In genomic region chr16:66277311-66278070, GRCh38 we compare ENCODE assay signal across 37 cellular contexts.
A peak's percentile ranks its signal among the peaks of the same experiment; 100 is the strongest.
DNase-seq lines count a peak whose midpoint lies in the region; ATAC-seq, FAIRE-seq and TF ChIP-seq lines count a peak whose summit lies in the region.
"Had no signal": no experiment of that assay in that cellular context is flagged by ENCODE, and none has a peak within 500 bp of the region (broad histone marks: within the 10 kb centered on the region; RNA-seq: fewer than 3 reads in every experiment).

No MANE protein-coding gene starts in this region.

- WGBS in stomach, 5 donors = 71 to 81% (median 76%) methylated on average over 6 of the region's 6 CpGs

- peak overlapping the region; percentile 76 for H3K27ac Mint-ChIP-seq in Calu3 (ENCODE audit: unreplicated experiment)
- H3K27ac Mint-ChIP-seq in activated naive CD4-positive, alpha-beta T cell treated with anti-CD3 and anti-CD28 coated beads for 36 hours = no peak overlapping the region
- H3K27ac Mint-ChIP-seq: B cell; CD4-positive, alpha-beta memory T cell; natural killer cell; stimulated activated effector memory CD8-positive, alpha-beta T cell treated with anti-CD3 and anti-CD28 coated beads, Interleukin-12 subunit alpha, Interleukin-12 subunit beta, amount 100 ng/mL, for 72 hours had no signal

- TF ChIP-seq CTCF in Calu3 (IDR thresholded peaks at IDR 0.05; ENCODE audit: unreplicated experiment) (no peak), RWPE2 (IDR thresholded peaks at IDR 0.05; ENCODE audit: poor library complexity, severe bottlenecking) (no peak), stomach (IDR thresholded peaks at IDR 0.05) (no peak)

- no peaks in the 10 kb centered on the region for H3K9me3 ChIP-seq in RWPE2 (ENCODE audit: severe bottlenecking)
- H3K9me3 ChIP-seq in stomach = no peaks in the 10 kb centered on the region
- H3K9me3 ChIP-seq: mucosa of descending colon had no signal

- peak overlapping the region; percentile 87 for H3K27ac ChIP-seq in RWPE2 (ENCODE audit: poor library complexity, severe bottlenecking)
- H3K27ac ChIP-seq in stomach = no peak overlapping the region
- H3K27ac ChIP-seq: brain microvascular endothelial cell, uterus, WERI-Rb-1 had no signal

- FAIRE-seq in urothelium cell line (lab: Jason Lieb, UNC) = no peak
- FAIRE-seq: frontal cortex, GM18507, GM19239, K562 had no signal

- H3K4me1 ChIP-seq in RWPE2 (ENCODE audit: insufficient read depth, poor library complexity, severe bottlenecking) (peaks cover 17% of the 10 kb centered on the region), stomach (peaks cover 0 to 14% (median 1%) of the 10 kb centered on the region in 4 donors)
- H3K4me1 ChIP-seq: uterus had no signal

- intact Hi-C loops in Calu3 (cut with micrococcal nuclease; ENCODE audit: unreplicated experiment) (loop anchor here (10.0 kb wide), 1 partner anchor 1163 kb away; no protein-coding TSS in a partner anchor), posterior vena cava (cut with DNase I) (loop anchor here in 1 of 2 donors (5.0 kb wide), 1 partner anchor 1240 kb away; no protein-coding TSS in a partner anchor), stomach (cut with DNase I; ENCODE audit: low total_unique reads) (no loop called here)
- intact Hi-C loops in activated naive CD4-positive, alpha-beta T cell treated with anti-CD3 and anti-CD28 coated beads for 36 hours (cut with micrococcal nuclease) = no loop called here

- H3K27me3 ChIP-seq in RWPE2 (ENCODE audit: insufficient read depth, poor library complexity, severe bottlenecking) = no peaks in the 10 kb centered on the region
- no peaks in the 10 kb centered on the region for H3K27me3 ChIP-seq in stomach
- H3K27me3 ChIP-seq: brain microvascular endothelial cell, uterus had no signal

- no peak for DNase-seq in Calu3
- DNase-seq in RWPE2 (ENCODE audit: low spot score) = no peak
- DNase-seq in posterior vena cava (ENCODE audit: low spot score) = peak; percentile 36
- DNase-seq in stimulated activated CD8-positive, alpha-beta memory T cell treated with anti-CD3 and anti-CD28 coated beads, Interleukin-4, amount 100 ng/mL, for 48 hours = no peak
- DNase-seq in activated naive CD4-positive, alpha-beta T cell treated with anti-CD3 and anti-CD28 coated beads for 36 hours = no peak
- no peak for DNase-seq in stomach
- no peak for DNase-seq in urothelium cell line (ENCODE audit: low spot score)
- DNase-seq: activated CD4-positive, alpha-beta T cell treated with anti-CD3 and anti-CD28 coated beads for 4 hours; activated naive CD4-positive, alpha-beta T cell treated with anti-CD3 and anti-CD28 coated beads, Interleukin-2, amount 50 U/mL, for 16 hours; amygdala; brain microvascular endothelial cell; CD4-positive, alpha-beta memory T cell; DMS 273 treated with DMSO at 0.1 percent for 48 hours; effector CD4-positive, alpha-beta T cell; EL; GOT3; natural killer cell; NCI-H1092 treated with DMSO at 0.1 percent for 48 hours; NCI-H1694 treated with DMSO at 0.1 percent for 48 hours; NCI-H446; NCI-H774; occipital lobe; stimulated activated CD4-positive, alpha-beta T cell treated with anti-CD3 and anti-CD28 coated beads, Interleukin-15, amount 100 ng/mL, for 24 hours; stimulated activated CD4-positive, alpha-beta T cell treated with anti-CD3 and anti-CD28 coated beads, Interleukin-4, amount 100 ng/mL, for 4 hours; substantia nigra; T1000; uterus; WERI-Rb-1 had no signal

- CTCF ChIA-PET in Calu3 (lab: Charles Lee) = interaction anchor here (0.5 to 2.7 kb wide), 5 partner anchors 35 to 375 kb away, joined by 3 to 26 read pairs (median 7); no protein-coding TSS in a partner anchor
- CTCF ChIA-PET in activated naive CD4-positive, alpha-beta T cell treated with anti-CD3 and anti-CD28 coated beads for 36 hours (lab: Charles Lee) = interaction anchor here (0.6 to 4.3 kb wide), 2 partner anchors 37 to 42 kb away, joined by 3 to 13 read pairs; no protein-coding TSS in a partner anchor

- H3K4me3 ChIP-seq in RWPE2 (ENCODE audit: severe bottlenecking) = no peak overlapping the region
- H3K4me3 ChIP-seq in stomach = no peak overlapping the region
- H3K4me3 ChIP-seq: K562, lung, mucosa of descending colon, uterus had no signal

- TF ChIP-seq POLR2A in stomach (IDR thresholded peaks at IDR 0.05) = no peak

- no TSS peak for BruUV-seq in Calu3 (replicated peaks; lab: Mats Ljungman, UMichigan)

- H3K36me3 ChIP-seq in RWPE2 (ENCODE audit: low read depth) = no peaks in the 10 kb centered on the region
- H3K36me3 ChIP-seq in stomach = no peaks in the 10 kb centered on the region
- H3K36me3 ChIP-seq: brain microvascular endothelial cell, uterus, WERI-Rb-1 had no signal

- peaks cover 52% of the 10 kb centered on the region for H3K4me1 Mint-ChIP-seq in Calu3 (ENCODE audit: low read depth, unreplicated experiment)
- peaks cover 2% of the 10 kb centered on the region for H3K4me1 Mint-ChIP-seq in activated naive CD4-positive, alpha-beta T cell treated with anti-CD3 and anti-CD28 coated beads for 36 hours (ENCODE audit: low read depth)
- H3K4me1 Mint-ChIP-seq: B cell had no signal

- ATAC-seq in RWPE2 (ENCODE audit: low read depth) (no peak), esophagus mucosa (peak; percentile 51)
- ATAC-seq: K562; natural killer cell; stimulated activated effector memory CD8-positive, alpha-beta T cell treated with anti-CD3 and anti-CD28 coated beads, Interleukin-12 subunit alpha, Interleukin-12 subunit beta, amount 100 ng/mL, for 72 hours had no signal

- peak overlapping the region; percentile 34 for H3K4me3 Mint-ChIP-seq in Calu3 (ENCODE audit: low read depth, unreplicated experiment)
- H3K4me3 Mint-ChIP-seq in activated naive CD4-positive, alpha-beta T cell treated with anti-CD3 and anti-CD28 coated beads for 36 hours = no peak overlapping the region
- H3K4me3 Mint-ChIP-seq: B cell; CD4-positive, alpha-beta memory T cell; natural killer cell; stimulated activated effector memory CD8-positive, alpha-beta T cell treated with anti-CD3 and anti-CD28 coated beads, Interleukin-12 subunit alpha, Interleukin-12 subunit beta, amount 100 ng/mL, for 72 hours had no signal

- no peak for TF ChIP-seq EP300 in stomach (IDR thresholded peaks at IDR 0.05)

- H3K9me3 Mint-ChIP-seq in Calu3 (ENCODE audit: low read depth, unreplicated experiment) = no peaks in the 10 kb centered on the region
- H3K9me3 Mint-ChIP-seq in activated naive CD4-positive, alpha-beta T cell treated with anti-CD3 and anti-CD28 coated beads for 36 hours = peaks cover 8% of the 10 kb centered on the region
- H3K9me3 Mint-ChIP-seq: natural killer cell had no signal

- H3K36me3 Mint-ChIP-seq in Calu3 (ENCODE audit: insufficient read depth, unreplicated experiment) = peaks cover 13% of the 10 kb centered on the region
- no peaks in the 10 kb centered on the region for H3K36me3 Mint-ChIP-seq in activated naive CD4-positive, alpha-beta T cell treated with anti-CD3 and anti-CD28 coated beads for 36 hours (ENCODE audit: low read depth)
- H3K36me3 Mint-ChIP-seq: CD4-positive, alpha-beta memory T cell; stimulated activated effector memory CD8-positive, alpha-beta T cell treated with anti-CD3 and anti-CD28 coated beads, Interleukin-12 subunit alpha, Interleukin-12 subunit beta, amount 100 ng/mL, for 72 hours had no signal

- peaks cover 7% of the 10 kb centered on the region for H3K27me3 Mint-ChIP-seq in Calu3 (ENCODE audit: unreplicated experiment)
- peaks cover 5% of the 10 kb centered on the region for H3K27me3 Mint-ChIP-seq in activated naive CD4-positive, alpha-beta T cell treated with anti-CD3 and anti-CD28 coated beads for 36 hours (ENCODE audit: low read depth)
